ENCODE assay signal across 1 cellular context in genomic region chr3:141738636-141739363, GRCh38.
TF ChIP-seq lines count a peak whose summit lies in the region.

No MANE protein-coding gene starts in this region.

TF ChIP-seq in HepG2, 621 proteins besides CTCF, POLR2A, EP300 and RAD21 (continues in another document):
- TF ChIP-seq CEBPB (IDR thresholded peaks at IDR 0.05; ENCODE audit: borderline replicate concordance, low read depth, low read length) (peak; percentile 88), ZZZ3 (CRISPR knock-in tag; IDR thresholded peaks at IDR 0.05; ENCODE audit: borderline replicate concordance) (no peak), ZNF557 (CRISPR knock-in tag; IDR thresholded peaks at IDR 0.05) (no peak), ZNF646 (CRISPR knock-in tag; IDR thresholded peaks at IDR 0.05) (no peak; the same call in 1 of the 2 replicates), NR2F2 (IDR thresholded peaks at IDR 0.05; ENCODE audit: borderline replicate concordance, low read depth) (no peak), ZNF878 (CRISPR knock-in tag; IDR thresholded peaks at IDR 0.05) (no peak), ZNF296 (CRISPR knock-in tag; conservative IDR thresholded peaks at IDR 0.05) (no peak), ZBTB46 (CRISPR knock-in tag; IDR thresholded peaks at IDR 0.05; ENCODE audit: borderline replicate concordance) (no peak), BORCS8-MEF2B (CRISPR knock-in tag; IDR thresholded peaks at IDR 0.05) (no peak), RCOR2 (CRISPR knock-in tag; IDR thresholded peaks at IDR 0.05) (no peak), AGO2 (optimal IDR thresholded peaks at IDR 0.05; ENCODE audit: low read depth, low read length) (peak; percentile 38), MBNL3 (CRISPR knock-in tag; conservative IDR thresholded peaks at IDR 0.05) (no peak), ZNF597 (CRISPR knock-in tag; IDR thresholded peaks at IDR 0.05) (no peak), MXD1 (CRISPR knock-in tag; IDR thresholded peaks at IDR 0.05) (no peak; the same call in 1 of the 2 replicates), FOXK2 (IDR thresholded peaks at IDR 0.05) (no peak), ZXDC (CRISPR knock-in tag; IDR thresholded peaks at IDR 0.05) (no peak), ZNF24 (IDR thresholded peaks at IDR 0.05) (no peak), ZMAT5 (CRISPR knock-in tag; IDR thresholded peaks at IDR 0.05; ENCODE audit: borderline replicate concordance, low read depth) (no peak), PREB (CRISPR knock-in tag; IDR thresholded peaks at IDR 0.05) (no peak), ZBTB34 (CRISPR knock-in tag; IDR thresholded peaks at IDR 0.05) (no peak), FOXA3 (CRISPR knock-in tag; IDR thresholded peaks at IDR 0.05) (no peak), MLLT10 (CRISPR knock-in tag; IDR thresholded peaks at IDR 0.05) (no peak), CHCHD3 (CRISPR knock-in tag; IDR thresholded peaks at IDR 0.05) (no peak), CCDC6 (CRISPR knock-in tag; IDR thresholded peaks at IDR 0.05) (no peak), XBP1 (CRISPR knock-in tag; IDR thresholded peaks at IDR 0.05) (no peak), ZNF136 (CRISPR knock-in tag; IDR thresholded peaks at IDR 0.05; ENCODE audit: low read depth) (no peak), ZNF124 (CRISPR knock-in tag; IDR thresholded peaks at IDR 0.05) (no peak), MTA3 (CRISPR knock-in tag; IDR thresholded peaks at IDR 0.05) (no peak), ZFY (CRISPR knock-in tag; IDR thresholded peaks at IDR 0.05) (no peak; the same call in 1 of the 2 replicates), ZNF891 (CRISPR knock-in tag; IDR thresholded peaks at IDR 0.05) (0 out of 2 replicates have a peak, but pooled peaks have one; percentile 26), ZNF790 (CRISPR knock-in tag; IDR thresholded peaks at IDR 0.05; ENCODE audit: borderline replicate concordance) (0 out of 2 replicates have a peak, but pooled peaks have one; percentile 52), ZNF781 (CRISPR knock-in tag; IDR thresholded peaks at IDR 0.05; ENCODE audit: borderline replicate concordance, not compliant biosample characterization) (peak; percentile 2), ZBTB40 (IDR thresholded peaks at IDR 0.05) (no peak), ZBTB40 (CRISPR knock-in tag; IDR thresholded peaks at IDR 0.05) (no peak)
